In the genomic region with DNA sequence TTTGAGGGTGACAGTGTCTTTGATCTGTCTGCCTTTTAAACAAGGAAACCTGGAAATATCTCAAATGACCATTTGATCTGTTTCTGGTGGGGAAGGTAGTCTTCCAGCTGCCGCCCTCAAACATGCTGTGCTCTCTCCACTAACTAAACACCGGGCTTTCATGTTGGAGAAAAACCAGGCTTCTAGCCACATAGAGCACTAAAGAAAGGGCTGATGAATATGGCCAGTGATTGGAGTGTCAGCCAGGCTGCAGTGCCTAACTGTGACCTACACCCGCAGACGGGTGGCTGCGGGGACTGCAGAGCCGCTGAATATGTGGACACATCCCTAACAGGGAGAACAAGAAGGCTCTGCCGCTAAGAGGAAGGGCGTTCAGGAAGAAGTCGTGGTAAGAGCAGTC, we compare ENCODE assay signal across 20 cellular contexts.
DNase-seq lines count a peak whose midpoint lies in the region; ATAC-seq and TF ChIP-seq lines count a peak whose summit lies in the region.
"Had no signal": no experiment of that assay in that cellular context is flagged by ENCODE, and none has a peak within 500 bp of the region (broad histone marks: within the 10 kb centered on the region; RNA-seq: fewer than 3 reads in every experiment).

No MANE protein-coding gene starts in this region.

- no peaks in the 10 kb centered on the region for H3K9me3 ChIP-seq in Caco-2
- no peaks in the 10 kb centered on the region for H3K9me3 ChIP-seq in mesodermal cell (ENCODE audit: control insufficient read depth, low read length)
- no peaks in the 10 kb centered on the region for H3K9me3 ChIP-seq in smooth muscle cell (replicated peaks; ENCODE audit: low read depth)
- H3K9me3 ChIP-seq: A549; BLaER1 treated with 17β-estradiol and CSF1 and Interleukin-3, amounts not matched to agents 10 nM and 100 nM had no signal

- H3K4me1 Mint-ChIP-seq in Caco-2 (ENCODE audit: low read depth, unreplicated experiment) (peaks cover 15% of the 10 kb centered on the region), brain (peaks cover 25% of the 10 kb centered on the region)
- H3K4me1 Mint-ChIP-seq in stimulated activated memory B cell treated with anti-CD40 and anti-IgM and Interleukin-4, amounts not matched to agents 10 μg/mL and 1 μg/mL and 100 μg/mL, for 72 hours = no peaks in the 10 kb centered on the region

- H3K27me3 ChIP-seq in Caco-2 (replicated peaks; ENCODE audit: control insufficient read depth, insufficient read depth, low read length) (no peaks in the 10 kb centered on the region), smooth muscle cell (ENCODE audit: low read depth) (no peaks in the 10 kb centered on the region)
- H3K27me3 ChIP-seq: BLaER1 treated with 17β-estradiol and CSF1 and Interleukin-3, amounts not matched to agents 10 nM and 100 nM had no signal

- H3K4me2 ChIP-seq in smooth muscle cell = no peak overlapping the region
- H3K4me2 ChIP-seq: A549; BLaER1 treated with 17β-estradiol and CSF1 and Interleukin-3, amounts not matched to agents 10 nM and 100 nM had no signal

- H3K4me3 Mint-ChIP-seq in Caco-2 (ENCODE audit: unreplicated experiment) (no peak overlapping the region), brain (peak overlapping the region in 1 of 5 experiments; percentile 12)
- H3K4me3 Mint-ChIP-seq in stimulated activated memory B cell treated with anti-CD40 and anti-IgM and Interleukin-4, amounts not matched to agents 10 μg/mL and 1 μg/mL and 100 μg/mL, for 72 hours = no peak overlapping the region
- H3K4me3 Mint-ChIP-seq: HFFc6 had no signal

- H3K27ac ChIP-seq in mesodermal cell (ENCODE audit: low read depth, low read length, severe bottlenecking) (peak overlapping the region; percentile 57), smooth muscle cell (ENCODE audit: low read depth) (no peak overlapping the region)
- H3K27ac ChIP-seq: A549; BLaER1 treated with 17β-estradiol and CSF1 and Interleukin-3, amounts not matched to agents 10 nM and 100 nM; HL-60 had no signal

- peak; percentile 39 for ATAC-seq in stimulated activated memory B cell treated with anti-CD40 and anti-IgM and Interleukin-4, amounts not matched to agents 10 μg/mL and 1 μg/mL and 100 μg/mL, for 72 hours
- ATAC-seq: A549 had no signal

- H4K20me1 ChIP-seq in smooth muscle cell (ENCODE audit: low read depth) = no peaks in the 10 kb centered on the region
- H4K20me1 ChIP-seq: BLaER1 treated with 17β-estradiol and CSF1 and Interleukin-3, amounts not matched to agents 10 nM and 100 nM had no signal

- H3K9me3 Mint-ChIP-seq in Caco-2 (ENCODE audit: unreplicated experiment) (peaks cover 11% of the 10 kb centered on the region), brain (peaks cover 0 to 10% (median 3%) of the 10 kb centered on the region in 5 experiments)
- peaks cover 5% of the 10 kb centered on the region for H3K9me3 Mint-ChIP-seq in stimulated activated memory B cell treated with anti-CD40 and anti-IgM and Interleukin-4, amounts not matched to agents 10 μg/mL and 1 μg/mL and 100 μg/mL, for 72 hours

- intact Hi-C loops in Caco-2 (cut with micrococcal nuclease; ENCODE audit: unreplicated experiment) = no loop called here

- 89 to 90% methylated on average over 7 of the region's 9 CpGs for WGBS in mesodermal cell (ENCODE audit: insufficient coverage in 2 of 2), 2 experiments
- WGBS in smooth muscle cell (ENCODE audit: low lambda C conversion rate) = 78% methylated on average over 9 of the region's 9 CpGs

- H3K79me2 ChIP-seq in smooth muscle cell (ENCODE audit: low read depth) = peaks cover 25% of the 10 kb centered on the region

- H3K27ac Mint-ChIP-seq in Caco-2 (ENCODE audit: unreplicated experiment) (peak overlapping the region; percentile 15), brain (peak overlapping the region in 3 of 5 experiments; percentile 3 to 65 (median 32))
- H3K27ac Mint-ChIP-seq in stimulated activated memory B cell treated with anti-CD40 and anti-IgM and Interleukin-4, amounts not matched to agents 10 μg/mL and 1 μg/mL and 100 μg/mL, for 72 hours = no peak overlapping the region
- H3K27ac Mint-ChIP-seq: HFFc6 had no signal

- H2AFZ ChIP-seq in smooth muscle cell (ENCODE audit: low read depth) = no peak overlapping the region

- POLR2A ChIA-PET in Caco-2 (lab: Charles Lee) = no interaction called here

- peaks cover 10% of the 10 kb centered on the region for H3K4me1 ChIP-seq in Caco-2
- H3K4me1 ChIP-seq in mesodermal cell (ENCODE audit: control insufficient read depth, insufficient read depth, low read length, poor library complexity, severe bottlenecking) = peaks cover 3% of the 10 kb centered on the region
- no peaks in the 10 kb centered on the region for H3K4me1 ChIP-seq in smooth muscle cell (ENCODE audit: low read depth)
- H3K4me1 ChIP-seq: BLaER1 treated with 17β-estradiol and CSF1 and Interleukin-3, amounts not matched to agents 10 nM and 100 nM had no signal

- H3K4me3 ChIP-seq in Caco-2 (ENCODE audit: low read depth, low read length) (no peak overlapping the region), mesodermal cell (ENCODE audit: extremely low read depth, insufficient read depth, low read length, poor library complexity, severe bottlenecking) (no peak overlapping the region), smooth muscle cell (no peak overlapping the region), foreskin fibroblast (ENCODE audit: low read depth in 1 of 2, low read length in 2 of 2) (no peak overlapping the region)
- H3K4me3 ChIP-seq: A549; BLaER1 treated with 17β-estradiol and CSF1 and Interleukin-3, amounts not matched to agents 10 nM and 100 nM had no signal

- no peak for DNase-seq in Caco-2
- no peak for DNase-seq in smooth muscle cell (lab: John Stamatoyannopoulos, UW; ENCODE audit: unreplicated experiment)
- no peak for DNase-seq in T1000 (lab: John Stamatoyannopoulos, UW)
- DNase-seq in A172 (ENCODE audit: low spot score) = no peak
- no peak for DNase-seq in foreskin fibroblast
- DNase-seq: DMS79 treated with DMSO at 0.1 percent for 48 hours, H7, HFFc6, NCI-H1417 treated with DMSO at 0.1 percent for 48 hours, NCI-H187 treated with DMSO at 0.1 percent for 48 hours, NCI-H2227 treated with DMSO at 0.1 percent for 48 hours, NCI-H510A treated with DMSO at 0.1 percent for 48 hours, NCI-H774, SHP77 had no signal

- TF ChIP-seq CTCF in Caco-2 (IDR thresholded peaks at IDR 0.05; ENCODE audit: insufficient read depth in 1 of 2, low read depth in 1 of 2, low read length in 1 of 2, severe bottlenecking in 1 of 2, unreplicated experiment in 1 of 2) = no peak
- no peak for TF ChIP-seq CTCF in brain (conservative IDR thresholded peaks at IDR 0.05)
- TF ChIP-seq CTCF in smooth muscle cell (IDR thresholded peaks at IDR 0.05; ENCODE audit: borderline replicate concordance, insufficient read depth, poor library complexity, severe bottlenecking) = no peak
- no peak for TF ChIP-seq CTCF in foreskin fibroblast (IDR thresholded peaks at IDR 0.05; ENCODE audit: low read depth, low read length)

- H3K9ac ChIP-seq in smooth muscle cell (ENCODE audit: low read depth) = no peak overlapping the region
- H3K9ac ChIP-seq: BLaER1 treated with 17β-estradiol and CSF1 and Interleukin-3, amounts not matched to agents 10 nM and 100 nM had no signal

- H3K27me3 Mint-ChIP-seq in Caco-2 (ENCODE audit: insufficient read depth, unreplicated experiment) (no peaks in the 10 kb centered on the region), brain (peaks cover 24% of the 10 kb centered on the region)
- H3K27me3 Mint-ChIP-seq in stimulated activated memory B cell treated with anti-CD40 and anti-IgM and Interleukin-4, amounts not matched to agents 10 μg/mL and 1 μg/mL and 100 μg/mL, for 72 hours = no peaks in the 10 kb centered on the region

- H3K36me3 ChIP-seq in Caco-2 (ENCODE audit: control insufficient read depth, insufficient read depth, low read length) (no peaks in the 10 kb centered on the region), mesodermal cell (ENCODE audit: control insufficient read depth, insufficient read depth, low read length) (no peaks in the 10 kb centered on the region), smooth muscle cell (ENCODE audit: low read depth) (no peaks in the 10 kb centered on the region)
- H3K36me3 ChIP-seq: BLaER1 treated with 17β-estradiol and CSF1 and Interleukin-3, amounts not matched to agents 10 nM and 100 nM had no signal

- CTCF ChIA-PET in Caco-2 (lab: Charles Lee) = no interaction called here

- no TSS peak for BruUV-seq in Caco-2 (replicated peaks; lab: Mats Ljungman, UMichigan)

- H3F3A ChIP-seq in smooth muscle cell (ENCODE audit: low read depth) = no peaks in the 10 kb centered on the region

- no peaks in the 10 kb centered on the region for H3K36me3 Mint-ChIP-seq in Caco-2 (ENCODE audit: insufficient read depth, unreplicated experiment)
- H3K36me3 Mint-ChIP-seq in brain = peaks cover 4% of the 10 kb centered on the region
- H3K36me3 Mint-ChIP-seq in stimulated activated memory B cell treated with anti-CD40 and anti-IgM and Interleukin-4, amounts not matched to agents 10 μg/mL and 1 μg/mL and 100 μg/mL, for 72 hours = no peaks in the 10 kb centered on the region
